ENCODE assay signal across 18 cellular contexts in genomic region chr7:33845991-33846509, GRCh38. TPM values are rescaled to one million over a fixed set of nuclear protein-coding genes. Genes with fewer than 3 reads are reported as not detected.
DNase-seq lines count a peak whose midpoint lies in the region; ATAC-seq and TF ChIP-seq lines count a peak whose summit lies in the region.
"Had no signal": no experiment of that assay in that cellular context is flagged by ENCODE, and none has a peak within 500 bp of the region (broad histone marks: within the 10 kb centered on the region; RNA-seq: fewer than 3 reads in every experiment).

No MANE protein-coding gene starts in this region.

- peaks cover 13% of the 10 kb centered on the region for H3K4me1 ChIP-seq in parathyroid adenoma

- H3K36me3 Mint-ChIP-seq in activated T-cell treated with anti-CD3 and anti-CD28 coated beads, Interleukin-2, amount 50 U/mL, for 4 hours (ENCODE audit: insufficient read depth): no peaks in the 10 kb centered on the region
- H3K36me3 Mint-ChIP-seq: CD4-positive, alpha-beta memory T cell; natural killer cell treated with Interleukin-12 subunit alpha and Interleukin-12 subunit beta and Interleukin-15 and Interleukin-18, amount 100 ng/mL, for 72 hours had no signal

- DNase-seq in COLO829 (ENCODE audit: low spot score) (peak; percentile 43), fibroblast of villous mesenchyme (ENCODE audit: low read depth) (peak; percentile 49), iPS-NIHi7 (ENCODE audit: extremely low spot score) (no peak), AML-193 (lab: John Stamatoyannopoulos, UW) (no peak)
- no peak for DNase-seq in activated T-cell treated with anti-CD3 and anti-CD28 coated beads, Interleukin-2, amount 50 U/mL, for 4 hours
- DNase-seq: activated CD4-positive, alpha-beta T cell treated with anti-CD3 and anti-CD28 coated beads for 4 hours; activated CD8-positive, alpha-beta memory T cell treated with anti-CD3 and anti-CD28 coated beads, Interleukin-2, amount 50 U/mL, for 4 hours; activated naive CD4-positive, alpha-beta T cell; CD4-positive, alpha-beta memory T cell; cortex of kidney; NCI-H1930; NCI-H524; stimulated activated naive CD8-positive, alpha-beta T cell treated with anti-CD3 and anti-CD28 coated beads, Interleukin-15, Interleukin-2, amounts not matched to agents 100 U/mL and 50 U/mL, for 24 hours had no signal

- no peak overlapping the region for H3K4me2 ChIP-seq in parathyroid adenoma (ENCODE audit: low read length)

- H3K27ac ChIP-seq in parathyroid adenoma: peak overlapping the region; percentile 77
- H3K27ac ChIP-seq: SK-N-MC had no signal

- no peaks in the 10 kb centered on the region for H3K36me3 ChIP-seq in parathyroid adenoma (ENCODE audit: control insufficient read depth, insufficient read depth, low read length)

- H2AFZ ChIP-seq in parathyroid adenoma: peak overlapping the region; percentile 77

- H3K9me3 ChIP-seq in parathyroid adenoma (ENCODE audit: control insufficient read depth, low read length): no peaks in the 10 kb centered on the region

- no peaks in the 10 kb centered on the region for H3K27me3 ChIP-seq in parathyroid adenoma (ENCODE audit: control insufficient read depth, insufficient read depth, low read length)

- H3K4me3 ChIP-seq in fibroblast of villous mesenchyme (ENCODE audit: low read depth, low read length): no peak overlapping the region
- H3K4me3 ChIP-seq in parathyroid adenoma (ENCODE audit: low read depth, low read length): no peak overlapping the region
- H3K4me3 ChIP-seq: SK-N-MC had no signal

- ATAC-seq in activated T-cell treated with anti-CD3 and anti-CD28 coated beads, Interleukin-2, amount 50 U/mL, for 4 hours: no peak
- no peak for ATAC-seq in HG03095 (IDR thresholded peaks at IDR 0.05; ENCODE audit: unreplicated experiment)
- ATAC-seq: natural killer cell treated with Interleukin-12 subunit alpha and Interleukin-12 subunit beta and Interleukin-15 and Interleukin-18, amount 100 ng/mL, for 72 hours; stimulated activated naive CD8-positive, alpha-beta T cell treated with anti-CD3 and anti-CD28 coated beads, Interleukin-15, Interleukin-2, amounts not matched to agents 100 U/mL and 50 U/mL, for 24 hours had no signal

- H3K9ac ChIP-seq in parathyroid adenoma: no peak overlapping the region

- H3K27me3 Mint-ChIP-seq in activated T-cell treated with anti-CD3 and anti-CD28 coated beads, Interleukin-2, amount 50 U/mL, for 4 hours (ENCODE audit: low read depth): peaks cover 6% of the 10 kb centered on the region

- no peak overlapping the region for H3K4me3 Mint-ChIP-seq in activated T-cell treated with anti-CD3 and anti-CD28 coated beads, Interleukin-2, amount 50 U/mL, for 4 hours
- H3K4me3 Mint-ChIP-seq: CD4-positive, alpha-beta memory T cell; natural killer cell treated with Interleukin-12 subunit alpha and Interleukin-12 subunit beta and Interleukin-15 and Interleukin-18, amount 100 ng/mL, for 72 hours had no signal

- H3K4me1 Mint-ChIP-seq in activated T-cell treated with anti-CD3 and anti-CD28 coated beads, Interleukin-2, amount 50 U/mL, for 4 hours (ENCODE audit: low read depth): no peaks in the 10 kb centered on the region
- H3K4me1 Mint-ChIP-seq: CD4-positive, alpha-beta memory T cell had no signal

- TF ChIP-seq CTCF in fibroblast of villous mesenchyme (IDR thresholded peaks at IDR 0.05; ENCODE audit: insufficient read depth, low read depth, low read length): no peak
- TF ChIP-seq CTCF in parathyroid adenoma (IDR thresholded peaks at IDR 0.05): no peak

- no peaks in the 10 kb centered on the region for H3K79me2 ChIP-seq in parathyroid adenoma

- H3K9me3 Mint-ChIP-seq in activated T-cell treated with anti-CD3 and anti-CD28 coated beads, Interleukin-2, amount 50 U/mL, for 4 hours: no peaks in the 10 kb centered on the region

TF ChIP-seq in PFSK-1, 5 proteins besides CTCF, POLR2A, EP300 and RAD21:
- TF ChIP-seq FOXP2 (optimal IDR thresholded peaks at IDR 0.05; ENCODE audit: borderline replicate concordance, extremely low read depth, extremely low read length, insufficient read depth) (peak; percentile 30), POLR2AphosphoS5 (IDR thresholded peaks at IDR 0.05; ENCODE audit: low read depth, low read length) (no peak)

RNA-seq across cellular contexts. Expression of gene BMPER, which starts 59.3 kb away (rescaled TPM):
- polyA plus RNA-seq in PFSK-1 (2012; ENCODE audit: insufficient read length, low read depth): 0.49 TPM
- total RNA-seq in fibroblast of villous mesenchyme: 5.8 and 7.8 TPM in 2 replicates
- total RNA-seq in activated T-cell treated with anti-CD3 and anti-CD28 coated beads, Interleukin-2, amount 50 U/mL, for 4 hours: under 1 TPM in 1 of 3 donors, not detected in 2; 0.16 TPM

Comparison
In these comparisons a context has a peak if more than half of its experiments do, and no peak if none do; other contexts are left out.
1. DNase-seq: peak in COLO829 (single experiment) and fibroblast of villous mesenchyme (single experiment); none in iPS-NIHi7 (single experiment), activated T-cell treated with anti-CD3 and anti-CD28 coated beads, Interleukin-2, amount 50 U/mL, for 4 hours (single experiment) and AML-193 (0 of 2).